Comparison of ENCODE assay signal across 8 cellular contexts in the genomic region with DNA sequence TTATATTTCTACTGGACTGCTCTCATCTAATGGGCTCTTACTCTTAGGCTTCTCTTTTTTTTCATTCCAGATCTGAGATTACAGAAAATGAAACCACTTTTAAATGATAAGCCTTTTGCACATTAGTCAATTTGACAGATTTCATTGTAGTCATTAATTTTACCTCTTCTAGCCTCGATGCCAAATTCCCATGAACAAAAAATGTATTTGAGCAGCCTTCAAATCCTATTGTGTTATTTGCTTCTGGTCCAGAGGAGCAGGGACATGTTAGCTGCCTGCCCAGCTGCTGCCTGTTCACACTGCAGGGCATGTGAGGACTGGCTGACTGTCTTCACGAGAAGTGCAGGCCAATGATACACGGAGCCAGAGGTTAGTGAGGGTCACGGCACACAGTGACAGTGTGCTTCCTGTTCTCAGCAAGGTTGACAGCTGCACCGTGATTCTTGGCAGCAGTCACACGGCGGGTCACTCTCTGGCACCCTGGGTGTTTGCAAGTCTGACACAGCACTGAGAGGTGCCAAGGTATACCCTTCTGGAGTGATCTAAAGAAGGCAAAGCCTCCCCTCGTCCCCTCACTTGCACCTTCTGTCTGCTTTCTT. TPM values are rescaled to one million over a fixed set of nuclear protein-coding genes. Genes with fewer than 3 reads are reported as not detected.
DNase-seq lines count a peak whose midpoint lies in the region; ATAC-seq and TF ChIP-seq lines count a peak whose summit lies in the region.

No MANE protein-coding gene starts in this region.

- H3K36me3 ChIP-seq in gastrocnemius medialis, result no peaks in the 10 kb centered on the region

- no peak for TF ChIP-seq CTCF in gastrocnemius medialis (IDR thresholded peaks at IDR 0.05 in 4 of 5, conservative IDR thresholded peaks at IDR 0.05 in 1 of 5)

- ATAC-seq in GM21515 (IDR thresholded peaks at IDR 0.05; ENCODE audit: unreplicated experiment), result peak; percentile 82
- peak; percentile 99 for ATAC-seq in Right ventricle myocardium inferior
- ATAC-seq in gastrocnemius medialis, result peak; percentile 99 to 100
- no peak for ATAC-seq in GM18517 (IDR thresholded peaks at IDR 0.05; ENCODE audit: unreplicated experiment)

- H3K4me3 Mint-ChIP-seq in activated CD4-positive, alpha-beta memory T cell treated with anti-CD3 and anti-CD28 coated beads, Interleukin-2, amount 10 ng/mL, durations not matched to agents 7 days and 5 days, result no peak overlapping the region

- no peaks in the 10 kb centered on the region for H3K9me3 ChIP-seq in gastrocnemius medialis

- in situ Hi-C loops in gastrocnemius medialis (cut with MboI; ENCODE audit: low sequenced_read_pairs in 4 of 4), result no loop called here

- H3K4me1 ChIP-seq in gastrocnemius medialis, result peaks cover 21 to 25% of the 10 kb centered on the region in 2 donors

- peak; percentile 27 to 72 for TF ChIP-seq POLR2A in gastrocnemius medialis (IDR thresholded peaks at IDR 0.05)

- POLR2A ChIA-PET in activated CD4-positive, alpha-beta memory T cell treated with anti-CD3 and anti-CD28 coated beads, Interleukin-2, amount 10 ng/mL, durations not matched to agents 7 days and 5 days (lab: Charles Lee), result interaction anchor here (0.8 to 1.8 kb wide), 3 partner anchors 24 to 75 kb away, joined by 3 to 6 read pairs (median 3); no protein-coding TSS in a partner anchor

- H3K36me3 Mint-ChIP-seq in activated CD4-positive, alpha-beta memory T cell treated with anti-CD3 and anti-CD28 coated beads, Interleukin-2, amount 10 ng/mL, durations not matched to agents 7 days and 5 days (ENCODE audit: low read depth), result peaks cover 60% of the 10 kb centered on the region

- no peaks in the 10 kb centered on the region for H3K9me3 Mint-ChIP-seq in activated CD4-positive, alpha-beta memory T cell treated with anti-CD3 and anti-CD28 coated beads, Interleukin-2, amount 10 ng/mL, durations not matched to agents 7 days and 5 days

- H3K4me1 Mint-ChIP-seq in activated CD4-positive, alpha-beta memory T cell treated with anti-CD3 and anti-CD28 coated beads, Interleukin-2, amount 10 ng/mL, durations not matched to agents 7 days and 5 days, result peaks cover 39% of the 10 kb centered on the region

- no peaks in the 10 kb centered on the region for H3K27me3 Mint-ChIP-seq in activated CD4-positive, alpha-beta memory T cell treated with anti-CD3 and anti-CD28 coated beads, Interleukin-2, amount 10 ng/mL, durations not matched to agents 7 days and 5 days

- H3K27ac Mint-ChIP-seq in activated CD4-positive, alpha-beta memory T cell treated with anti-CD3 and anti-CD28 coated beads, Interleukin-2, amount 10 ng/mL, durations not matched to agents 7 days and 5 days, result peak overlapping the region; percentile 66

- no peak overlapping the region for H3K4me3 ChIP-seq in gastrocnemius medialis

- H3K27ac ChIP-seq in gastrocnemius medialis, result peak overlapping the region; percentile 68 to 85 (median 80)

- H3K27me3 ChIP-seq in gastrocnemius medialis, result no peaks in the 10 kb centered on the region

- peak; percentile 13 for DNase-seq in EH (ENCODE audit: low read depth)
- DNase-seq in NAMALWA (ENCODE audit: low spot score), result peak; percentile 40
- DNase-seq in activated CD4-positive, alpha-beta memory T cell treated with anti-CD3 and anti-CD28 coated beads, Interleukin-2, amount 10 ng/mL, durations not matched to agents 7 days and 5 days, result peak; percentile 41
- peak; percentile 85 for DNase-seq in Right ventricle myocardium inferior (ENCODE audit: missing footprints)
- DNase-seq in gastrocnemius medialis, result peak; percentile 94 to 98
- no peak for DNase-seq in HT-29 (ENCODE audit: low spot score)

- intact Hi-C loops in Right ventricle myocardium inferior (cut with DNase I) (loop anchor here (1.0 to 2.0 kb wide), 2 partner anchors 27 to 40 kb away; a partner anchor contains a TSS), gastrocnemius medialis (cut with DNase I; ENCODE audit: low total_unique reads) (loop anchor here (1.0 to 2.0 kb wide), 3 partner anchors 27 to 134 kb away; a partner anchor contains a TSS)

- CTCF ChIA-PET in activated CD4-positive, alpha-beta memory T cell treated with anti-CD3 and anti-CD28 coated beads, Interleukin-2, amount 10 ng/mL, durations not matched to agents 7 days and 5 days (lab: Charles Lee), result no interaction called here

RNA-seq across cellular contexts. Expression of a gene that starts 40.8 kb away (rescaled TPM):
- total RNA-seq in activated CD4-positive, alpha-beta memory T cell treated with anti-CD3 and anti-CD28 coated beads, Interleukin-2, amount 10 ng/mL, durations not matched to agents 7 days and 5 days, result 100 to 1,000 TPM; 129 to 134 TPM
- total RNA-seq in Right ventricle myocardium inferior, result 118 TPM
- total RNA-seq in gastrocnemius medialis, result 10 to 100 TPM; 39.4 to 87.3 (median 61.1) TPM
- total RNA-seq in HT-29 (2014; rRNA removed; shearing (Covaris generic)), result 1.5 and 1.7 TPM in 2 replicates

Comparison
In these comparisons a context has a peak if more than half of its experiments do, and no peak if none do; other contexts are left out.
1. RNA of a gene that starts 40.8 kb away (total RNA-seq): 129 to 134 TPM in activated CD4-positive, alpha-beta memory T cell treated with anti-CD3 and anti-CD28 coated beads, Interleukin-2, amount 10 ng/mL, durations not matched to agents 7 days and 5 days, 118 TPM in Right ventricle myocardium inferior (single experiment) and 39.4 to 87.3 TPM in gastrocnemius medialis; 1.5 to 1.7 TPM in HT-29; every median in the first group is over 10 times any median in the second.